13 cellular contexts compared by ENCODE assay signal in genomic region chr7:23539494-23539907, GRCh38. TPM values are rescaled to one million over a fixed set of nuclear protein-coding genes. Genes with fewer than 3 reads are reported as not detected.
DNase-seq lines count a peak whose midpoint lies in the region; ATAC-seq and TF ChIP-seq lines count a peak whose summit lies in the region.
"Had no signal": no experiment of that assay in that cellular context is flagged by ENCODE, and none has a peak within 500 bp of the region (broad histone marks: within the 10 kb centered on the region; RNA-seq: fewer than 3 reads in every experiment).

No MANE protein-coding gene starts in this region.

- peak overlapping the region; percentile 37 for H3K4me3 ChIP-seq in CD8-positive, alpha-beta memory T cell (ENCODE audit: low read length)
- no peak overlapping the region for H3K4me3 ChIP-seq in smooth muscle cell
- H3K4me3 ChIP-seq: uterus had no signal

- H3K27me3 ChIP-seq in CD8-positive, alpha-beta memory T cell (ENCODE audit: insufficient read depth, low read length, poor library complexity, severe bottlenecking): no peaks in the 10 kb centered on the region
- no peaks in the 10 kb centered on the region for H3K27me3 ChIP-seq in smooth muscle cell (ENCODE audit: low read depth)
- H3K27me3 ChIP-seq: uterus had no signal

- H3K36me3 Mint-ChIP-seq in CD8-positive, alpha-beta memory T cell: no peaks in the 10 kb centered on the region
- no peaks in the 10 kb centered on the region for H3K36me3 Mint-ChIP-seq in activated naive CD8-positive, alpha-beta T cell treated with anti-CD3 and anti-CD28 coated beads for 36 hours

- H3K79me2 ChIP-seq in smooth muscle cell (ENCODE audit: low read depth): no peaks in the 10 kb centered on the region

- TF ChIP-seq CTCF in smooth muscle cell (IDR thresholded peaks at IDR 0.05; ENCODE audit: borderline replicate concordance, insufficient read depth, poor library complexity, severe bottlenecking): no peak

- peak in 2 of 5 donors; percentile 26 to 30 for DNase-seq in CD8-positive, alpha-beta memory T cell
- no peak for DNase-seq in activated naive CD8-positive, alpha-beta T cell treated with anti-CD3 and anti-CD28 coated beads for 36 hours
- no peak for DNase-seq in NCI-H128 (lab: John Stamatoyannopoulos, UW; ENCODE audit: unreplicated experiment)
- DNase-seq in smooth muscle cell (lab: John Stamatoyannopoulos, UW; ENCODE audit: unreplicated experiment): no peak
- DNase-seq: activated effector memory CD4-positive, alpha-beta T cell treated with Interleukin-2 at 50 U/mL for 16 hours; mammary epithelial cell; Right ventricle myocardium superior; uterus had no signal

- CTCF ChIA-PET in CD8-positive, alpha-beta memory T cell (lab: Charles Lee): interaction anchor here (0.6 to 4.6 kb wide), 12 partner anchors 7 to 272 kb away, joined by 3 to 23 read pairs (median 4); no protein-coding TSS in a partner anchor

- H3K27me3 Mint-ChIP-seq in CD8-positive, alpha-beta memory T cell: no peaks in the 10 kb centered on the region
- no peaks in the 10 kb centered on the region for H3K27me3 Mint-ChIP-seq in activated naive CD8-positive, alpha-beta T cell treated with anti-CD3 and anti-CD28 coated beads for 36 hours

- H3K9ac ChIP-seq in smooth muscle cell (ENCODE audit: low read depth): no peak overlapping the region

- H2AFZ ChIP-seq in smooth muscle cell (ENCODE audit: low read depth): no peak overlapping the region

- H3K36me3 ChIP-seq in CD8-positive, alpha-beta memory T cell (ENCODE audit: insufficient read depth, low read length): no peaks in the 10 kb centered on the region
- no peaks in the 10 kb centered on the region for H3K36me3 ChIP-seq in smooth muscle cell (ENCODE audit: low read depth)
- H3K36me3 ChIP-seq: uterus had no signal

- peak overlapping the region; percentile 51 to 78 (median 68) for H3K4me3 Mint-ChIP-seq in CD8-positive, alpha-beta memory T cell
- H3K4me3 Mint-ChIP-seq in activated naive CD8-positive, alpha-beta T cell treated with anti-CD3 and anti-CD28 coated beads for 36 hours: peak overlapping the region; percentile 61

- POLR2A ChIA-PET in CD8-positive, alpha-beta memory T cell (lab: Charles Lee): interaction anchor here (0.7 to 2.9 kb wide), 3 partner anchors 9 to 731 kb away, joined by 3 to 26 read pairs (median 11); partner anchors contain the start of gene CCDC126

- no peaks in the 10 kb centered on the region for H4K20me1 ChIP-seq in smooth muscle cell (ENCODE audit: low read depth)

- H3K4me2 ChIP-seq in smooth muscle cell: no peak overlapping the region

- H3K27ac ChIP-seq in CD8-positive, alpha-beta memory T cell (ENCODE audit: low read depth, low read length): peak overlapping the region; percentile 5
- no peak overlapping the region for H3K27ac ChIP-seq in smooth muscle cell (ENCODE audit: low read depth)
- H3K27ac ChIP-seq: epithelial cell of prostate, uterus had no signal

- WGBS in smooth muscle cell (ENCODE audit: low lambda C conversion rate): 84% methylated on average over 4 of the region's 4 CpGs

- H3K4me1 ChIP-seq in CD8-positive, alpha-beta memory T cell (ENCODE audit: insufficient read depth, low read length): peaks cover 17% of the 10 kb centered on the region
- H3K4me1 ChIP-seq in smooth muscle cell (ENCODE audit: low read depth): no peaks in the 10 kb centered on the region
- H3K4me1 ChIP-seq: uterus had no signal

- H3K9me3 Mint-ChIP-seq in CD8-positive, alpha-beta memory T cell: no peaks in the 10 kb centered on the region
- no peaks in the 10 kb centered on the region for H3K9me3 Mint-ChIP-seq in activated naive CD8-positive, alpha-beta T cell treated with anti-CD3 and anti-CD28 coated beads for 36 hours

- peaks cover 14 to 17% (median 15%) of the 10 kb centered on the region in 3 donors for H3K4me1 Mint-ChIP-seq in CD8-positive, alpha-beta memory T cell
- peaks cover 15% of the 10 kb centered on the region for H3K4me1 Mint-ChIP-seq in activated naive CD8-positive, alpha-beta T cell treated with anti-CD3 and anti-CD28 coated beads for 36 hours

- no peaks in the 10 kb centered on the region for H3F3A ChIP-seq in smooth muscle cell (ENCODE audit: low read depth)

- no peaks in the 10 kb centered on the region for H3K9me3 ChIP-seq in CD8-positive, alpha-beta memory T cell (ENCODE audit: low read length)
- H3K9me3 ChIP-seq in smooth muscle cell (replicated peaks; ENCODE audit: low read depth): no peaks in the 10 kb centered on the region
- H3K9me3 ChIP-seq: uterus had no signal

- ATAC-seq in GM19455 (IDR thresholded peaks at IDR 0.05; ENCODE audit: unreplicated experiment) (peak; percentile 60), HG03432 (IDR thresholded peaks at IDR 0.05; ENCODE audit: unreplicated experiment) (peak; percentile 78), GM21528 (IDR thresholded peaks at IDR 0.05; ENCODE audit: low FRiP score, unreplicated experiment) (no peak), HG02884 (IDR thresholded peaks at IDR 0.05; ENCODE audit: unreplicated experiment) (no peak)

- H3K27ac Mint-ChIP-seq in CD8-positive, alpha-beta memory T cell: peak overlapping the region; percentile 43 to 92 (median 84)
- peak overlapping the region; percentile 83 for H3K27ac Mint-ChIP-seq in activated naive CD8-positive, alpha-beta T cell treated with anti-CD3 and anti-CD28 coated beads for 36 hours

RNA-seq across cellular contexts. Expression of gene TRA2A, which starts 7.7 kb away (rescaled TPM):
- 10 to 100 TPM; 82.5 to 87.6 TPM for total RNA-seq in CD8-positive, alpha-beta memory T cell
- polyA plus RNA-seq in CD8-positive, alpha-beta memory T cell: 37.1 TPM
- 100 to 1,000 TPM; 102 to 104 TPM for total RNA-seq in activated naive CD8-positive, alpha-beta T cell treated with anti-CD3 and anti-CD28 coated beads for 36 hours
- 77.0 and 89.0 TPM in 2 replicates for total RNA-seq in smooth muscle cell
- polyA plus RNA-seq in smooth muscle cell: 43.0 and 43.9 TPM in 2 replicates

RNA-seq across cellular contexts. Expression of gene CCDC126, which starts 57.7 kb away (rescaled TPM):
- total RNA-seq in CD8-positive, alpha-beta memory T cell: 1 to 10 TPM; 5.9 to 7.2 TPM
- polyA plus RNA-seq in CD8-positive, alpha-beta memory T cell: 17.4 TPM
- total RNA-seq in activated naive CD8-positive, alpha-beta T cell treated with anti-CD3 and anti-CD28 coated beads for 36 hours: 1 to 10 TPM; 3.9 to 4.3 TPM
- 19.4 and 23.2 TPM in 2 replicates for total RNA-seq in smooth muscle cell
- polyA plus RNA-seq in smooth muscle cell: 8.5 and 9.5 TPM in 2 replicates

Comparison
In these comparisons a context has a peak if more than half of its experiments do, and no peak if none do; other contexts are left out.
1. ATAC-seq: peak in GM19455 (single experiment) and HG03432 (single experiment); none in GM21528 (single experiment) and HG02884 (single experiment).